ENCODE assay signal across 21 cellular contexts in the genomic region with DNA sequence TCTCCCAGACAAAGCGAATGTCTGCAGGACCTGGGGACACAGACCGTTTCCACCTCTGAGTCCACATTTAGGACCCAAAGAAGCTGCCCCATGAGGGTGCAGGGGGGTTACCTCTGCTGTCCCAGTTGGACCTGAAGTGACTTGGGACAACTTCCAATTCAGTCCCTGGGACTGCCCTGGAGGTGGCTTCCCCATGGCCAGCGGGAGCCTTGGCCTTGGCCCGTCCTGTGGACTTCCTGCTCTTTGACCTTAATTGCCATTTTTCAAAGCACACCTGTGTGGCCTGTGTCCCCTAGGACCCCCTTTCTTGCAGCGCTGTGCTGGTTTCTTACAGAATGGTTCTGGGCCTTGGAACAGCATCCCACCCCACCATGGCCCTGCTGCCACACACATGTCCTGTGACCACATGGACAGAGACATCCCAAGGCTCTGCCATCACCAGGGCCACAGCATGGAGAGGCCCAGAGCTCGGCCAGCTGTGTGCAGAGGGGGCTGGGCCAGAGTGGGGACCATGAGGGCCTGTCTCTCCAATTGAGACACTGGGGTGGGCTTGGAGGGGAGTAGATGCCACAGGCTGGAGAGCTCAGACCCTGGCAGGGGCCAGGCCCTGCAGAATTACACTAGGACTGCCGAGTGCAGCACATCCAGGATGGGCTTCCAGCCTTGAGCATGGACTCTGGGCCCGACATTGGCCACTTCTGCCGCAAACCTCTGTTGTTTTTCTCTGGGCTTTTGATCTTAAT. TPM values are rescaled to one million over a fixed set of nuclear protein-coding genes. Genes with fewer than 3 reads are reported as not detected.
DNase-seq lines count a peak whose midpoint lies in the region; ATAC-seq and TF ChIP-seq lines count a peak whose summit lies in the region.
"Had no signal": no experiment of that assay in that cellular context is flagged by ENCODE, and none has a peak within 500 bp of the region (broad histone marks: within the 10 kb centered on the region; RNA-seq: fewer than 3 reads in every experiment).

No MANE protein-coding gene starts in this region.

- TF ChIP-seq CTCF in neural progenitor cell (IDR thresholded peaks at IDR 0.05) (no peak), type B pancreatic cell (conservative IDR thresholded peaks at IDR 0.05) (no peak)

- peaks cover 24% of the 10 kb centered on the region for H3K36me3 Mint-ChIP-seq in activated naive CD4-positive, alpha-beta T cell treated with anti-CD3 and anti-CD28 coated beads for 36 hours (ENCODE audit: low read depth)
- peaks cover 23% of the 10 kb centered on the region for H3K36me3 Mint-ChIP-seq in activated CD8-positive, alpha-beta memory T cell treated with anti-CD3 and anti-CD28 coated beads, Interleukin-2, amount 10 ng/mL, durations not matched to agents 7 days and 5 days
- peaks cover 21% of the 10 kb centered on the region for H3K36me3 Mint-ChIP-seq in neural progenitor cell
- H3K36me3 Mint-ChIP-seq in type B pancreatic cell = peaks cover 4% of the 10 kb centered on the region
- peaks cover 21% of the 10 kb centered on the region for H3K36me3 Mint-ChIP-seq in activated T-helper 1 cell treated with anti-CD3 and anti-CD28 coated beads, Interleukin-12 subunit alpha, Interleukin-12 subunit beta, Interleukin-2, Interleukin-4 antibody, amounts not matched to agents 30 ng/mL and 10 ng/mL and 1 ng/mL, durations not matched to agents 14 hours and 24 hours and 36 hours (ENCODE audit: low read depth)
- H3K36me3 Mint-ChIP-seq: IgD-negative memory B cell had no signal

- no peak overlapping the region for H2AFZ ChIP-seq in neural progenitor cell (replicated peaks)
- H2AFZ ChIP-seq: hepatocyte had no signal

- peaks cover 12% of the 10 kb centered on the region for H3F3A ChIP-seq in neural progenitor cell (ENCODE audit: low read depth)

- H3K27ac ChIP-seq in neural progenitor cell (no peak overlapping the region), mesendoderm (ENCODE audit: low read depth, low read length) (no peak overlapping the region)
- H3K27ac ChIP-seq: colonic mucosa, hepatocyte, VCaP had no signal

- H4K20me1 ChIP-seq in neural progenitor cell (ENCODE audit: low read depth) = peaks cover 11% of the 10 kb centered on the region

- H3K79me2 ChIP-seq in neural progenitor cell (ENCODE audit: low read depth) (no peaks in the 10 kb centered on the region), mesendoderm (ENCODE audit: control insufficient read depth, insufficient read depth, low read length) (no peaks in the 10 kb centered on the region)
- H3K79me2 ChIP-seq: hepatocyte had no signal

- H3K56ac ChIP-seq in mesendoderm (ENCODE audit: low read length) = no peak overlapping the region

- no peak overlapping the region for H3K18ac ChIP-seq in mesendoderm (ENCODE audit: low read length)

- H3K9me3 Mint-ChIP-seq in activated naive CD4-positive, alpha-beta T cell treated with anti-CD3 and anti-CD28 coated beads for 36 hours = no peaks in the 10 kb centered on the region
- no peaks in the 10 kb centered on the region for H3K9me3 Mint-ChIP-seq in activated CD8-positive, alpha-beta memory T cell treated with anti-CD3 and anti-CD28 coated beads, Interleukin-2, amount 10 ng/mL, durations not matched to agents 7 days and 5 days (ENCODE audit: low read depth)
- H3K9me3 Mint-ChIP-seq in neural progenitor cell = no peaks in the 10 kb centered on the region
- H3K9me3 Mint-ChIP-seq in type B pancreatic cell = no peaks in the 10 kb centered on the region
- no peaks in the 10 kb centered on the region for H3K9me3 Mint-ChIP-seq in activated T-helper 1 cell treated with anti-CD3 and anti-CD28 coated beads, Interleukin-12 subunit alpha, Interleukin-12 subunit beta, Interleukin-2, Interleukin-4 antibody, amounts not matched to agents 30 ng/mL and 10 ng/mL and 1 ng/mL, durations not matched to agents 14 hours and 24 hours and 36 hours
- H3K9me3 Mint-ChIP-seq: activated naive CD4-positive, alpha-beta T cell treated with anti-CD3 and anti-CD28 coated beads, Interleukin-2, amount 50 U/mL, for 24 hours; brain; IgD-negative memory B cell; mesothelial cell of epicardium had no signal

- H4K8ac ChIP-seq in mesendoderm (ENCODE audit: low read depth, low read length) = no peak overlapping the region

- H4K5ac ChIP-seq in mesendoderm (ENCODE audit: low read length) = no peak overlapping the region

- H2AK5ac ChIP-seq in mesendoderm (ENCODE audit: low read length) = no peak overlapping the region

- H3K4me3 Mint-ChIP-seq in activated naive CD4-positive, alpha-beta T cell treated with anti-CD3 and anti-CD28 coated beads for 36 hours = no peak overlapping the region
- no peak overlapping the region for H3K4me3 Mint-ChIP-seq in activated CD8-positive, alpha-beta memory T cell treated with anti-CD3 and anti-CD28 coated beads, Interleukin-2, amount 10 ng/mL, durations not matched to agents 7 days and 5 days
- no peak overlapping the region for H3K4me3 Mint-ChIP-seq in neural progenitor cell
- H3K4me3 Mint-ChIP-seq in type B pancreatic cell = peak overlapping the region; percentile 49
- H3K4me3 Mint-ChIP-seq in activated T-helper 1 cell treated with anti-CD3 and anti-CD28 coated beads, Interleukin-12 subunit alpha, Interleukin-12 subunit beta, Interleukin-2, Interleukin-4 antibody, amounts not matched to agents 30 ng/mL and 10 ng/mL and 1 ng/mL, durations not matched to agents 14 hours and 24 hours and 36 hours = no peak overlapping the region
- H3K4me3 Mint-ChIP-seq: activated naive CD4-positive, alpha-beta T cell treated with anti-CD3 and anti-CD28 coated beads, Interleukin-2, amount 50 U/mL, for 24 hours; brain; IgD-negative memory B cell; mesothelial cell of epicardium had no signal

- H3K27ac Mint-ChIP-seq in activated naive CD4-positive, alpha-beta T cell treated with anti-CD3 and anti-CD28 coated beads for 36 hours = no peak overlapping the region
- H3K27ac Mint-ChIP-seq in activated CD8-positive, alpha-beta memory T cell treated with anti-CD3 and anti-CD28 coated beads, Interleukin-2, amount 10 ng/mL, durations not matched to agents 7 days and 5 days = peak overlapping the region; percentile 23
- H3K27ac Mint-ChIP-seq in neural progenitor cell (peak overlapping the region; percentile 76), type B pancreatic cell (peak overlapping the region; percentile 77)
- H3K27ac Mint-ChIP-seq in activated T-helper 1 cell treated with anti-CD3 and anti-CD28 coated beads, Interleukin-12 subunit alpha, Interleukin-12 subunit beta, Interleukin-2, Interleukin-4 antibody, amounts not matched to agents 30 ng/mL and 10 ng/mL and 1 ng/mL, durations not matched to agents 14 hours and 24 hours and 36 hours = no peak overlapping the region
- H3K27ac Mint-ChIP-seq: activated naive CD4-positive, alpha-beta T cell treated with anti-CD3 and anti-CD28 coated beads, Interleukin-2, amount 50 U/mL, for 24 hours; mesothelial cell of epicardium had no signal

- H3K23ac ChIP-seq in mesendoderm (ENCODE audit: low read length) = no peak overlapping the region

- no peaks in the 10 kb centered on the region for H3K79me1 ChIP-seq in mesendoderm (ENCODE audit: low read length)

- H2BK5ac ChIP-seq in mesendoderm (ENCODE audit: low read length) = no peak overlapping the region

- CTCF ChIA-PET in activated naive CD4-positive, alpha-beta T cell treated with anti-CD3 and anti-CD28 coated beads for 36 hours (lab: Charles Lee) = no interaction called here
- CTCF ChIA-PET in activated CD8-positive, alpha-beta memory T cell treated with anti-CD3 and anti-CD28 coated beads, Interleukin-2, amount 10 ng/mL, durations not matched to agents 7 days and 5 days (lab: Charles Lee) = no interaction called here

- H3K27me3 Mint-ChIP-seq in activated naive CD4-positive, alpha-beta T cell treated with anti-CD3 and anti-CD28 coated beads for 36 hours (ENCODE audit: low read depth) = no peaks in the 10 kb centered on the region
- no peaks in the 10 kb centered on the region for H3K27me3 Mint-ChIP-seq in activated CD8-positive, alpha-beta memory T cell treated with anti-CD3 and anti-CD28 coated beads, Interleukin-2, amount 10 ng/mL, durations not matched to agents 7 days and 5 days
- peaks cover 2% of the 10 kb centered on the region for H3K27me3 Mint-ChIP-seq in neural progenitor cell (ENCODE audit: insufficient read depth, low read depth)
- H3K27me3 Mint-ChIP-seq in type B pancreatic cell = no peaks in the 10 kb centered on the region
- no peaks in the 10 kb centered on the region for H3K27me3 Mint-ChIP-seq in activated T-helper 1 cell treated with anti-CD3 and anti-CD28 coated beads, Interleukin-12 subunit alpha, Interleukin-12 subunit beta, Interleukin-2, Interleukin-4 antibody, amounts not matched to agents 30 ng/mL and 10 ng/mL and 1 ng/mL, durations not matched to agents 14 hours and 24 hours and 36 hours (ENCODE audit: insufficient read depth)
- H3K27me3 Mint-ChIP-seq: activated naive CD4-positive, alpha-beta T cell treated with anti-CD3 and anti-CD28 coated beads, Interleukin-2, amount 50 U/mL, for 24 hours; brain; IgD-negative memory B cell had no signal

- no peaks in the 10 kb centered on the region for H3K27me3 ChIP-seq in neural progenitor cell
- no peaks in the 10 kb centered on the region for H3K27me3 ChIP-seq in mesendoderm (ENCODE audit: insufficient read depth, low read length, poor library complexity)
- H3K27me3 ChIP-seq: colonic mucosa, hepatocyte had no signal

- H3K4me3 ChIP-seq in neural progenitor cell (no peak overlapping the region), mesendoderm (ENCODE audit: low read length) (no peak overlapping the region)
- H3K4me3 ChIP-seq: colonic mucosa, hepatocyte had no signal

- peaks cover 4% of the 10 kb centered on the region for H3K4me1 Mint-ChIP-seq in activated naive CD4-positive, alpha-beta T cell treated with anti-CD3 and anti-CD28 coated beads for 36 hours (ENCODE audit: low read depth)
- H3K4me1 Mint-ChIP-seq in activated CD8-positive, alpha-beta memory T cell treated with anti-CD3 and anti-CD28 coated beads, Interleukin-2, amount 10 ng/mL, durations not matched to agents 7 days and 5 days = peaks cover 11% of the 10 kb centered on the region
- H3K4me1 Mint-ChIP-seq in neural progenitor cell (peaks cover 22% of the 10 kb centered on the region), type B pancreatic cell (ENCODE audit: unreplicated experiment) (peaks cover 5% of the 10 kb centered on the region)
- peaks cover 6% of the 10 kb centered on the region for H3K4me1 Mint-ChIP-seq in activated T-helper 1 cell treated with anti-CD3 and anti-CD28 coated beads, Interleukin-12 subunit alpha, Interleukin-12 subunit beta, Interleukin-2, Interleukin-4 antibody, amounts not matched to agents 30 ng/mL and 10 ng/mL and 1 ng/mL, durations not matched to agents 14 hours and 24 hours and 36 hours (ENCODE audit: low read depth)

- no peak overlapping the region for H2BK15ac ChIP-seq in mesendoderm (replicated peaks; ENCODE audit: low read depth)

- H3K4ac ChIP-seq in mesendoderm (ENCODE audit: low read depth, low read length) = no peak overlapping the region

- H3K9me3 ChIP-seq in neural progenitor cell (ENCODE audit: low read depth) = no peaks in the 10 kb centered on the region
- H3K9me3 ChIP-seq: colonic mucosa had no signal

- no peak overlapping the region for H2BK120ac ChIP-seq in mesendoderm (ENCODE audit: low read depth, low read length)

- no peaks in the 10 kb centered on the region for H3K36me3 ChIP-seq in neural progenitor cell
- H3K36me3 ChIP-seq in mesendoderm (ENCODE audit: control insufficient read depth, insufficient read depth, low read length) = peaks cover 13% of the 10 kb centered on the region

- no CpG with 5 or more reads among the region's 9 CpGs for WGBS in mesendoderm (ENCODE audit: extremely low coverage, insufficient coverage, low lambda C conversion rate)

- no peak overlapping the region for H3K9ac ChIP-seq in neural progenitor cell
- no peak overlapping the region for H3K9ac ChIP-seq in mesendoderm (ENCODE audit: low read length)

- no peak overlapping the region for H3K4me2 ChIP-seq in neural progenitor cell
- no peak overlapping the region for H3K4me2 ChIP-seq in mesendoderm (ENCODE audit: low read length)
- H3K4me2 ChIP-seq: hepatocyte had no signal

- DNase-seq in activated naive CD4-positive, alpha-beta T cell treated with anti-CD3 and anti-CD28 coated beads, Interleukin-2, amount 50 U/mL, for 16 hours = peak; percentile 3
- no peak for DNase-seq in activated naive CD4-positive, alpha-beta T cell treated with anti-CD3 and anti-CD28 coated beads for 36 hours
- no peak for DNase-seq in activated CD8-positive, alpha-beta memory T cell treated with anti-CD3 and anti-CD28 coated beads, Interleukin-2, amount 10 ng/mL, durations not matched to agents 7 days and 5 days
- DNase-seq in neural progenitor cell (ENCODE audit: low spot score) (no peak), type B pancreatic cell (ENCODE audit: extremely low spot score, unreplicated experiment) (no peak), AG20443 (ENCODE audit: low spot score) (no peak), mesendoderm (no peak)
- DNase-seq in activated T-helper 1 cell treated with anti-CD3 and anti-CD28 coated beads, Interleukin-12 subunit alpha, Interleukin-12 subunit beta, Interleukin-2, Interleukin-4 antibody, amounts not matched to agents 30 ng/mL and 10 ng/mL and 1 ng/mL, durations not matched to agents 14 hours and 24 hours and 36 hours (ENCODE audit: low spot score) = no peak
- DNase-seq: colonic mucosa; kidney glomerular epithelial cell; NCI-H2029 treated with DMSO at 0.1 percent for 48 hours; NCI-H446 treated with DMSO at 0.1 percent for 48 hours; Right ventricle myocardium superior; stimulated activated naive CD8-positive, alpha-beta T cell treated with anti-CD3 and anti-CD28 coated beads, Interleukin-15, Interleukin-2, amounts not matched to agents 100 U/mL and 50 U/mL, for 24 hours had no signal

- no peak for ATAC-seq in activated CD8-positive, alpha-beta memory T cell treated with anti-CD3 and anti-CD28 coated beads, Interleukin-2, amount 10 ng/mL, durations not matched to agents 7 days and 5 days
- ATAC-seq: right cardiac atrium; stimulated activated naive CD8-positive, alpha-beta T cell treated with anti-CD3 and anti-CD28 coated beads, Interleukin-15, Interleukin-2, amounts not matched to agents 100 U/mL and 50 U/mL, for 24 hours had no signal

- intact Hi-C loops in activated naive CD4-positive, alpha-beta T cell treated with anti-CD3 and anti-CD28 coated beads for 36 hours (cut with micrococcal nuclease) = no loop called here
- intact Hi-C loops in activated T-helper 1 cell treated with anti-CD3 and anti-CD28 coated beads, Interleukin-12 subunit alpha, Interleukin-12 subunit beta, Interleukin-2, Interleukin-4 antibody, amounts not matched to agents 30 ng/mL and 10 ng/mL and 1 ng/mL, durations not matched to agents 14 hours and 24 hours and 36 hours (cut with micrococcal nuclease) = no loop called here

- peaks cover 13% of the 10 kb centered on the region for H3K4me1 ChIP-seq in neural progenitor cell
- no peaks in the 10 kb centered on the region for H3K4me1 ChIP-seq in mesendoderm (ENCODE audit: control insufficient read depth, low read depth, low read length)
- H3K4me1 ChIP-seq: colonic mucosa had no signal

RNA-seq across cellular contexts. Expression of a gene that starts 45.8 kb away (rescaled TPM):
- total RNA-seq in activated naive CD4-positive, alpha-beta T cell treated with anti-CD3 and anti-CD28 coated beads for 36 hours = 10 to 100 TPM; 42.8 to 45.8 TPM
- total RNA-seq in activated CD8-positive, alpha-beta memory T cell treated with anti-CD3 and anti-CD28 coated beads, Interleukin-2, amount 10 ng/mL, durations not matched to agents 7 days and 5 days = 10 to 100 TPM; 36.1 to 40.2 TPM
- total RNA-seq in neural progenitor cell (ENCODE audit: low replicate concordance) (90.0 and 118 TPM in 2 replicates), type B pancreatic cell (ENCODE audit: low replicate concordance) (47.1 and 49.6 TPM in 2 replicates)
- total RNA-seq in activated T-helper 1 cell treated with anti-CD3 and anti-CD28 coated beads, Interleukin-12 subunit alpha, Interleukin-12 subunit beta, Interleukin-2, Interleukin-4 antibody, amounts not matched to agents 30 ng/mL and 10 ng/mL and 1 ng/mL, durations not matched to agents 14 hours and 24 hours and 36 hours = 49.4 and 54.9 TPM in 2 replicates
- 68.8 TPM for polyA plus RNA-seq in mesendoderm (2013, experiment 1 of 2)
- 61.8 TPM for polyA plus RNA-seq in mesendoderm (2013, experiment 2 of 2)

RNA-seq across cellular contexts. Expression of a gene that starts 53.1 kb away (rescaled TPM):
- 100 to 1,000 TPM; 278 to 292 TPM for total RNA-seq in activated naive CD4-positive, alpha-beta T cell treated with anti-CD3 and anti-CD28 coated beads for 36 hours
- 100 to 1,000 TPM; 200 to 225 TPM for total RNA-seq in activated CD8-positive, alpha-beta memory T cell treated with anti-CD3 and anti-CD28 coated beads, Interleukin-2, amount 10 ng/mL, durations not matched to agents 7 days and 5 days
- 693 and 741 TPM in 2 replicates for total RNA-seq in neural progenitor cell (ENCODE audit: low replicate concordance)
- total RNA-seq in type B pancreatic cell (ENCODE audit: low replicate concordance) = 56.3 and 115 TPM in 2 replicates
- total RNA-seq in activated T-helper 1 cell treated with anti-CD3 and anti-CD28 coated beads, Interleukin-12 subunit alpha, Interleukin-12 subunit beta, Interleukin-2, Interleukin-4 antibody, amounts not matched to agents 30 ng/mL and 10 ng/mL and 1 ng/mL, durations not matched to agents 14 hours and 24 hours and 36 hours = 148 and 162 TPM in 2 replicates
- polyA plus RNA-seq in mesendoderm (2013, experiment 1 of 2) = 167 TPM
- polyA plus RNA-seq in mesendoderm (2013, experiment 2 of 2) = 169 TPM

Comparison
In these comparisons a context has a peak if more than half of its experiments do, and no peak if none do; other contexts are left out.
1. H3K27ac Mint-ChIP-seq: peak in activated CD8-positive, alpha-beta memory T cell treated with anti-CD3 and anti-CD28 coated beads, Interleukin-2, amount 10 ng/mL, durations not matched to agents 7 days and 5 days (single experiment), neural progenitor cell (single experiment) and type B pancreatic cell (single experiment); none in activated naive CD4-positive, alpha-beta T cell treated with anti-CD3 and anti-CD28 coated beads for 36 hours (single experiment) and activated T-helper 1 cell treated with anti-CD3 and anti-CD28 coated beads, Interleukin-12 subunit alpha, Interleukin-12 subunit beta, Interleukin-2, Interleukin-4 antibody, amounts not matched to agents 30 ng/mL and 10 ng/mL and 1 ng/mL, durations not matched to agents 14 hours and 24 hours and 36 hours (single experiment).